In genomic region chr20:8867346-8867745, GRCh38 we compare ENCODE assay signal across 14 cellular contexts.
"Had no signal": no experiment of that assay in that cellular context is flagged by ENCODE, and none has a peak within 500 bp of the region (broad histone marks: within the 10 kb centered on the region; RNA-seq: fewer than 3 reads in every experiment).

No MANE protein-coding gene starts in this region.

- H3K27me3 ChIP-seq: esophagus squamous epithelium, neutrophil, sigmoid colon, tibial artery, upper lobe of left lung, uterus had no signal

- H3K4me1 ChIP-seq: esophagus squamous epithelium, upper lobe of left lung, uterus had no signal

- H3K36me3 ChIP-seq: esophagus squamous epithelium, neutrophil, sigmoid colon, tibial artery, upper lobe of left lung, uterus had no signal

- H3K27ac ChIP-seq: esophagus squamous epithelium, neutrophil, upper lobe of left lung, uterus had no signal

- H3K4me1 Mint-ChIP-seq: naive thymus-derived CD4-positive, alpha-beta T cell; nephron progenitor cell had no signal

- H3K9me3 ChIP-seq: esophagus squamous epithelium, neutrophil, sigmoid colon, tibial artery, upper lobe of left lung, uterus had no signal

- H3K27me3 Mint-ChIP-seq: dendritic cell treated with granulocyte-macrophage colony-stimulating factor and Interleukin-4, amounts not matched to agents 40 ng/mL and 50 ng/mL, for 4 days; naive thymus-derived CD4-positive, alpha-beta T cell had no signal

- DNase-seq: esophagus squamous epithelium; foreskin fibroblast; left colon; naive thymus-derived CD4-positive, alpha-beta T cell; nephron progenitor cell; sigmoid colon; small intestine; stimulated activated CD4-positive, alpha-beta T cell treated with anti-CD3 and anti-CD28 coated beads, Interleukin-12 subunit alpha, Interleukin-12 subunit beta, amount 100 ng/mL, for 4 hours; stimulated activated naive CD8-positive, alpha-beta T cell treated with anti-CD3 and anti-CD28 coated beads, Interleukin-15, Interleukin-2, amounts not matched to agents 100 U/mL and 50 U/mL, for 24 hours; tibial artery; upper lobe of left lung; uterus had no signal

- H3K27ac Mint-ChIP-seq: dendritic cell treated with granulocyte-macrophage colony-stimulating factor and Interleukin-4, amounts not matched to agents 40 ng/mL and 50 ng/mL, for 4 days; naive thymus-derived CD4-positive, alpha-beta T cell; nephron progenitor cell had no signal

- ATAC-seq: left colon; naive thymus-derived CD4-positive, alpha-beta T cell; stimulated activated naive CD8-positive, alpha-beta T cell treated with anti-CD3 and anti-CD28 coated beads, Interleukin-15, Interleukin-2, amounts not matched to agents 100 U/mL and 50 U/mL, for 24 hours had no signal

- H3K4me3 ChIP-seq: esophagus squamous epithelium, sigmoid colon, tibial artery, upper lobe of left lung, uterus had no signal

- H3K9me3 Mint-ChIP-seq: dendritic cell treated with granulocyte-macrophage colony-stimulating factor and Interleukin-4, amounts not matched to agents 40 ng/mL and 50 ng/mL, for 4 days; nephron progenitor cell had no signal

- H3K4me3 Mint-ChIP-seq: dendritic cell treated with granulocyte-macrophage colony-stimulating factor and Interleukin-4, amounts not matched to agents 40 ng/mL and 50 ng/mL, for 4 days; naive thymus-derived CD4-positive, alpha-beta T cell; nephron progenitor cell had no signal

- H3K36me3 Mint-ChIP-seq: naive thymus-derived CD4-positive, alpha-beta T cell had no signal
